18 cellular contexts compared by ENCODE assay signal in the genomic region with DNA sequence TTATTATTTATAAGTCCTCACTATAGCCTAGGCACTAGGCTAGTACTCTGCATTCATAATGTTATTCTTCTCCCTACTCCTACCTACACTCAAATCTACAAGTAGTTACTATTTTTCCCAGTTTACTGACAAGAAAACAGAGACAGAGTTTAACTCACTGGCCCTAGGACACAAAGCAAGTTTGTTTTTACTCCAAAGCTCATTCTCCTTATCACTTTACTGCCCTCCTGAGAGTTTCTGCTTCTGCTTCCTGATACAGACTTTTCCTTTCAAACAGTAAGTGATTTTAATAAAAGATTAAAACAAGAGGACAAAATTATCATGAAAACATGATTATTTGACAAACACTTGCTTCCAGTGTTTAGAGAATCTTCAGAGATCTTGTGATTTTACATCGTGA.
DNase-seq lines count a peak whose midpoint lies in the region; ATAC-seq and TF ChIP-seq lines count a peak whose summit lies in the region.
"Had no signal": no experiment of that assay in that cellular context is flagged by ENCODE, and none has a peak within 500 bp of the region (broad histone marks: within the 10 kb centered on the region; RNA-seq: fewer than 3 reads in every experiment).

No MANE protein-coding gene starts in this region.

- in situ Hi-C loops in SK-MEL-5 (cut with HindIII; ENCODE audit: low pct_unique_long_range_greater_than_20kb, low sequenced_read_pairs), result no loop called here
- in situ Hi-C loops in transverse colon (cut with MboI; ENCODE audit: low pct_ligation_motif_present in 1 of 4, low pct_unique_long_range_greater_than_20kb in 1 of 4, low sequenced_read_pairs in 3 of 4), result no loop called here

- H3K9ac ChIP-seq in colonic mucosa (ENCODE audit: low read depth in 2 of 2, low read length in 2 of 2), result no peak overlapping the region
- H3K9ac ChIP-seq: BLaER1 treated with 17β-estradiol and CSF1 and Interleukin-3, amounts not matched to agents 10 nM and 100 nM had no signal

- no peak overlapping the region for H3K4me3 ChIP-seq in colonic mucosa
- no peak overlapping the region for H3K4me3 ChIP-seq in mucosa of descending colon
- H3K4me3 ChIP-seq in transverse colon, result no peak overlapping the region
- H3K4me3 ChIP-seq: A549; BLaER1 treated with 17β-estradiol and CSF1 and Interleukin-3, amounts not matched to agents 10 nM and 100 nM had no signal

- no peak for TF ChIP-seq EP300 in transverse colon (IDR thresholded peaks at IDR 0.05; ENCODE audit: low read depth)

- TF ChIP-seq CTCF in colonic mucosa (IDR thresholded peaks at IDR 0.05), result no peak
- no peak for TF ChIP-seq CTCF in mucosa of descending colon (IDR thresholded peaks at IDR 0.05)
- TF ChIP-seq CTCF in transverse colon (IDR thresholded peaks at IDR 0.05), result no peak

- DNase-seq in SK-MEL-5 (ENCODE audit: low read depth, low spot score), result peak; percentile 23
- DNase-seq in colonic mucosa, result no peak
- DNase-seq in mucosa of descending colon, result no peak
- no peak for DNase-seq in transverse colon
- no peak for DNase-seq in activated effector memory CD4-positive, alpha-beta T cell treated with Interleukin-2 at 50 U/mL for 16 hours
- no peak for DNase-seq in hypothalamus (lab: John Stamatoyannopoulos, UW)
- DNase-seq: AML-193; Caco-2; Calu3; CD4-positive, alpha-beta T cell; CD8-positive, alpha-beta T cell; DMS79 treated with DMSO at 0.1 percent for 48 hours; GF-D8 had no signal

- H3K27ac ChIP-seq in colonic mucosa (peak overlapping the region; percentile 38), transverse colon (peak overlapping the region; percentile 39 to 68 (median 54))
- H3K27ac ChIP-seq: 22Rv1; A549; BLaER1 treated with 17β-estradiol and CSF1 and Interleukin-3, amounts not matched to agents 10 nM and 100 nM; C4-2B had no signal

- ATAC-seq in mucosa of descending colon (peak; percentile 63), GM18502 (IDR thresholded peaks at IDR 0.05; ENCODE audit: poor library complexity, unreplicated experiment) (no peak)
- ATAC-seq: A549; CD8-positive, alpha-beta T cell had no signal

- no peaks in the 10 kb centered on the region for H3K9me3 ChIP-seq in colonic mucosa
- H3K9me3 ChIP-seq in mucosa of descending colon, result no peaks in the 10 kb centered on the region
- no peaks in the 10 kb centered on the region for H3K9me3 ChIP-seq in transverse colon
- H3K9me3 ChIP-seq: A549, Caco-2 had no signal

- H3K27me3 ChIP-seq in colonic mucosa (no peaks in the 10 kb centered on the region), transverse colon (no peaks in the 10 kb centered on the region)
- H3K27me3 ChIP-seq: BLaER1 treated with 17β-estradiol and CSF1 and Interleukin-3, amounts not matched to agents 10 nM and 100 nM had no signal

- H3K36me3 ChIP-seq in colonic mucosa, result no peaks in the 10 kb centered on the region
- H3K36me3 ChIP-seq in mucosa of descending colon (ENCODE audit: low read depth), result no peaks in the 10 kb centered on the region
- no peaks in the 10 kb centered on the region for H3K36me3 ChIP-seq in transverse colon
- H3K36me3 ChIP-seq: BLaER1 treated with 17β-estradiol and CSF1 and Interleukin-3, amounts not matched to agents 10 nM and 100 nM had no signal

- 14 to 46% methylated on average over 1 of the region's 1 CpG for WGBS in transverse colon (ENCODE audit: low coverage in 1 of 2), 2 donors

- intact Hi-C loops in colonic mucosa (cut with DNase I), result no loop called here
- intact Hi-C loops in mucosa of descending colon (cut with DNase I, micrococcal nuclease), result no loop called here
- intact Hi-C loops in transverse colon (cut with DNase I; ENCODE audit: low total_unique reads), result no loop called here

- no peak for TF ChIP-seq POLR2A in transverse colon (IDR thresholded peaks at IDR 0.05)

- H3K4me1 ChIP-seq in colonic mucosa (peaks cover 5% of the 10 kb centered on the region), mucosa of descending colon (ENCODE audit: low read depth) (peaks cover 18% of the 10 kb centered on the region), transverse colon (peaks cover 0 to 53% (median 37%) of the 10 kb centered on the region in 4 donors)
- H3K4me1 ChIP-seq: A549, Caco-2 had no signal
